ENCODE assay signal across 17 cellular contexts in genomic region chr2:199932312-199932855, GRCh38. TPM values are rescaled to one million over a fixed set of nuclear protein-coding genes. Genes with fewer than 3 reads are reported as not detected.
A peak's percentile ranks its signal among the peaks of the same experiment; 100 is the strongest.
DNase-seq lines count a peak whose midpoint lies in the region; ATAC-seq, FAIRE-seq and TF ChIP-seq lines count a peak whose summit lies in the region.
"Had no signal": no experiment of that assay in that cellular context is flagged by ENCODE, and none has a peak within 500 bp of the region (broad histone marks: within the 10 kb centered on the region; RNA-seq: fewer than 3 reads in every experiment).

No MANE protein-coding gene starts in this region.

- H3K9me3 ChIP-seq in PC-9 (ENCODE audit: insufficient read depth, low read depth) (no peaks in the 10 kb centered on the region), pancreas (peaks cover 0 to 4% (median 0%) of the 10 kb centered on the region in 4 donors)
- H3K9me3 ChIP-seq: testis had no signal

- no peak for TF ChIP-seq CTCF in PC-9 (conservative IDR thresholded peaks at IDR 0.05)
- TF ChIP-seq CTCF in dorsolateral prefrontal cortex (IDR thresholded peaks at IDR 0.05 in 54 of 56, conservative IDR thresholded peaks at IDR 0.05 in 2 of 56; ENCODE audit: low read depth in 1 of 56, partially characterized antibody in 56 of 56) = peak in 2 of 56 donors; percentile 9 to 16
- no peak for TF ChIP-seq CTCF in pancreas (IDR thresholded peaks at IDR 0.05)

- intact Hi-C loops in PC-9 (cut with micrococcal nuclease; ENCODE audit: unreplicated experiment) = no loop called here
- intact Hi-C loops in dorsolateral prefrontal cortex (cut with DNase I) = loop anchor here in 1 of 2 donors (2.0 kb wide), 1 partner anchor 82 kb away; the partner anchor contains the start of gene FTCDNL1
- intact Hi-C loops in posterior cingulate gyrus (cut with DNase I) = loop anchor here (2.0 kb wide), 1 partner anchor 22 kb away; the partner anchor contains the start of gene C2orf69
- intact Hi-C loops in activated CD4-positive, alpha-beta T cell treated with anti-CD3 and anti-CD28 coated beads for 36 hours (cut with DNase I, micrococcal nuclease) = no loop called here
- intact Hi-C loops in pancreas (cut with DNase I) = no loop called here

- 81 to 82% methylated on average over 4 of the region's 4 CpGs for WGBS in pancreas, 2 donors

- H3K4me3 ChIP-seq in PC-9 = no peak overlapping the region
- peak overlapping the region in 25 of 59 donors; percentile 3 to 42 (median 21) for H3K4me3 ChIP-seq in dorsolateral prefrontal cortex
- no peak overlapping the region for H3K4me3 ChIP-seq in pancreas
- H3K4me3 ChIP-seq: testis had no signal

- CTCF ChIA-PET in PC-9 (lab: Charles Lee) = no interaction called here
- CTCF ChIA-PET in activated CD4-positive, alpha-beta T cell treated with anti-CD3 and anti-CD28 coated beads for 36 hours (lab: Charles Lee) = no interaction called here

- BruUV-seq in PC-9 (replicated peaks; lab: Mats Ljungman, UMichigan) = TSS peak; percentile 14

- H3K36me3 ChIP-seq in PC-9 (ENCODE audit: low read depth) (peaks cover 16% of the 10 kb centered on the region), pancreas (peaks cover 0 to 27% (median 0%) of the 10 kb centered on the region in 3 donors)

- peaks cover 24% of the 10 kb centered on the region for H3K36me3 Mint-ChIP-seq in activated CD4-positive, alpha-beta T cell treated with anti-CD3 and anti-CD28 coated beads for 36 hours (ENCODE audit: low read depth)
- H3K36me3 Mint-ChIP-seq: natural killer cell had no signal

- no peak overlapping the region for H3K27ac Mint-ChIP-seq in activated CD4-positive, alpha-beta T cell treated with anti-CD3 and anti-CD28 coated beads for 36 hours
- H3K27ac Mint-ChIP-seq: activated naive CD8-positive, alpha-beta T cell treated with anti-CD3 and anti-CD28 coated beads, Interleukin-2, amount 10 ng/mL, durations not matched to agents 7 days and 5 days; natural killer cell had no signal

- H3K4me3 Mint-ChIP-seq in activated CD4-positive, alpha-beta T cell treated with anti-CD3 and anti-CD28 coated beads for 36 hours = no peak overlapping the region
- H3K4me3 Mint-ChIP-seq: activated naive CD8-positive, alpha-beta T cell treated with anti-CD3 and anti-CD28 coated beads, Interleukin-2, amount 10 ng/mL, durations not matched to agents 7 days and 5 days; natural killer cell had no signal

- POLR2A ChIA-PET in PC-9 (lab: Charles Lee; ENCODE audit: unreplicated experiment) = no interaction called here
- POLR2A ChIA-PET in activated CD4-positive, alpha-beta T cell treated with anti-CD3 and anti-CD28 coated beads for 36 hours (lab: Charles Lee) = no interaction called here

- no peaks in the 10 kb centered on the region for H3K27me3 ChIP-seq in PC-9 (ENCODE audit: insufficient read depth, low read depth)
- H3K27me3 ChIP-seq in dorsolateral prefrontal cortex = no peaks in the 10 kb centered on the region
- H3K27me3 ChIP-seq in pancreas = no peaks in the 10 kb centered on the region
- H3K27me3 ChIP-seq: testis had no signal

- no peaks in the 10 kb centered on the region for H3K4me1 Mint-ChIP-seq in activated CD4-positive, alpha-beta T cell treated with anti-CD3 and anti-CD28 coated beads for 36 hours
- H3K4me1 Mint-ChIP-seq: activated naive CD8-positive, alpha-beta T cell treated with anti-CD3 and anti-CD28 coated beads, Interleukin-2, amount 10 ng/mL, durations not matched to agents 7 days and 5 days; natural killer cell had no signal

- H3K9me3 Mint-ChIP-seq in activated CD4-positive, alpha-beta T cell treated with anti-CD3 and anti-CD28 coated beads for 36 hours (ENCODE audit: low read depth) = no peaks in the 10 kb centered on the region
- H3K9me3 Mint-ChIP-seq: activated naive CD8-positive, alpha-beta T cell treated with anti-CD3 and anti-CD28 coated beads, Interleukin-2, amount 10 ng/mL, durations not matched to agents 7 days and 5 days; natural killer cell had no signal

- no peak for FAIRE-seq in pancreas (lab: Jason Lieb, UNC)
- FAIRE-seq: small intestine had no signal

- H2AFZ ChIP-seq in PC-9 = no peak overlapping the region

- H3K9me2 ChIP-seq in PC-9 (ENCODE audit: insufficient read depth) = no peaks in the 10 kb centered on the region

- H3K27ac ChIP-seq in PC-9 (no peak overlapping the region), dorsolateral prefrontal cortex (peak overlapping the region; percentile 60 to 97 (median 92)), pancreas (no peak overlapping the region)
- H3K27ac ChIP-seq: testis had no signal

- no peak for ATAC-seq in activated CD4-positive, alpha-beta T cell treated with anti-CD3 and anti-CD28 coated beads for 36 hours
- no peak for ATAC-seq in pancreas
- no peak for ATAC-seq in HG02885 (IDR thresholded peaks at IDR 0.05; ENCODE audit: poor library complexity, unreplicated experiment)
- ATAC-seq in GM21381 (IDR thresholded peaks at IDR 0.05; ENCODE audit: unreplicated experiment) = no peak
- ATAC-seq: left cardiac atrium, natural killer cell had no signal

- H4K20me1 ChIP-seq in PC-9 (ENCODE audit: insufficient read depth) = 0 out of 2 replicates have a peak, but pooled peaks cover 5% of the 10 kb centered on the region

- no peaks in the 10 kb centered on the region for H3K27me3 Mint-ChIP-seq in activated CD4-positive, alpha-beta T cell treated with anti-CD3 and anti-CD28 coated beads for 36 hours
- H3K27me3 Mint-ChIP-seq: activated naive CD8-positive, alpha-beta T cell treated with anti-CD3 and anti-CD28 coated beads, Interleukin-2, amount 10 ng/mL, durations not matched to agents 7 days and 5 days had no signal

- peak; percentile 54 for DNase-seq in Daoy (ENCODE audit: low read depth)
- no peak for DNase-seq in PC-9
- DNase-seq in dorsolateral prefrontal cortex = peak; percentile 39 to 94 (median 84)
- DNase-seq in posterior cingulate gyrus = peak; percentile 43 to 96 (median 79)
- no peak for DNase-seq in activated CD4-positive, alpha-beta T cell treated with anti-CD3 and anti-CD28 coated beads for 36 hours
- no peak for DNase-seq in pancreas
- DNase-seq: activated naive CD8-positive, alpha-beta T cell treated with anti-CD3 and anti-CD28 coated beads, Interleukin-2, amount 10 ng/mL, durations not matched to agents 7 days and 5 days; effector CD4-positive, alpha-beta T cell; KBM-7; left cardiac atrium; natural killer cell; NCI-H1694 treated with DMSO at 0.1 percent for 48 hours; SIG-M5; small intestine; testis had no signal

- no peak overlapping the region for H3K4me2 ChIP-seq in PC-9

- 0 out of 2 replicates have a peak, but pooled peaks cover 10% of the 10 kb centered on the region for H3K4me1 ChIP-seq in PC-9 (replicated peaks; ENCODE audit: insufficient read depth)
- H3K4me1 ChIP-seq in pancreas = peaks cover 0 to 4% (median 0%) of the 10 kb centered on the region in 3 donors

- H3F3A ChIP-seq in PC-9 (ENCODE audit: insufficient read depth, low read depth) = peaks cover 17% of the 10 kb centered on the region; the same call in 1 of the 2 replicates

- no peaks in the 10 kb centered on the region for H3K79me2 ChIP-seq in PC-9 (ENCODE audit: low read depth)

RNA-seq across cellular contexts. Expression of gene C2orf69, which starts 21.3 kb away (rescaled TPM):
- total RNA-seq in Daoy (2014; rRNA removed; shearing (Covaris generic)) = 11.3 and 15.4 TPM in 2 replicates
- 14.1 TPM in 2 replicates for total RNA-seq in PC-9 (2021)
- 10 to 100 TPM; 14.0 to 30.4 (median 21.6) TPM for total RNA-seq in dorsolateral prefrontal cortex
- 10 to 100 TPM; 12.4 to 15.3 TPM for total RNA-seq in activated CD4-positive, alpha-beta T cell treated with anti-CD3 and anti-CD28 coated beads for 36 hours
- total RNA-seq in pancreas = 1 to 10 TPM; 6.2 to 8.3 (median 7.6) TPM
- 1 to 10 TPM; 3.5 to 4.9 TPM for polyA plus RNA-seq in pancreas

RNA-seq across cellular contexts. Expression of gene TYW5, which starts 22.9 kb away (rescaled TPM):
- total RNA-seq in Daoy (2014; rRNA removed; shearing (Covaris generic)) = 6.0 and 7.3 TPM in 2 replicates
- 6.4 and 7.2 TPM in 2 replicates for total RNA-seq in PC-9 (2021)
- total RNA-seq in dorsolateral prefrontal cortex = 10 to 100 TPM in 51 of 120 experiments, 1 to 10 TPM in 69; 6.1 to 14.7 (median 9.7) TPM
- 10 to 100 TPM in 1 of 2 experiments, 1 to 10 TPM in 1; 9.6 to 10.1 TPM for total RNA-seq in activated CD4-positive, alpha-beta T cell treated with anti-CD3 and anti-CD28 coated beads for 36 hours
- 1 to 10 TPM; 2.0 to 4.9 (median 2.5) TPM for total RNA-seq in pancreas
- polyA plus RNA-seq in pancreas = 1 to 10 TPM; 2.2 to 3.0 TPM

RNA-seq across cellular contexts. Expression of gene MAIP1, which starts 23.0 kb away (rescaled TPM):
- total RNA-seq in Daoy (2014; rRNA removed; shearing (Covaris generic)) = 21.5 and 29.4 TPM in 2 replicates
- total RNA-seq in PC-9 (2021) (17.2 and 23.5 TPM in 2 replicates), dorsolateral prefrontal cortex (10 to 100 TPM; 11.3 to 32.2 (median 18.9) TPM), pancreas (1 to 10 TPM; 3.6 to 8.8 (median 6.4) TPM)
- 10 to 100 TPM; 26.1 to 27.5 TPM for total RNA-seq in activated CD4-positive, alpha-beta T cell treated with anti-CD3 and anti-CD28 coated beads for 36 hours
- polyA plus RNA-seq in pancreas = 1 to 10 TPM; 3.7 to 8.4 TPM

Comparison
In these comparisons a context has a peak if more than half of its experiments do, and no peak if none do; other contexts are left out.
1. DNase-seq: peak in Daoy (single experiment), dorsolateral prefrontal cortex (10 of 10) and posterior cingulate gyrus (10 of 10); none in PC-9 (0 of 2), activated CD4-positive, alpha-beta T cell treated with anti-CD3 and anti-CD28 coated beads for 36 hours (single experiment) and pancreas (0 of 6).
2. H3K27ac ChIP-seq: peak in dorsolateral prefrontal cortex (59 of 59); none in PC-9 (single experiment) and pancreas (0 of 4).